1 cellular context compared by ENCODE assay signal in genomic region chr1:11012260-11013159, GRCh38.
TF ChIP-seq lines count a peak whose summit lies in the region.

Gene TARDBP (plus strand): TSS chr1:11012654. CDS start chr1:11013728, 1,074 bp downstream.

TF ChIP-seq in K562, 482 proteins besides CTCF, POLR2A, EP300 and RAD21 (continued from another document and continues in another):
- TF ChIP-seq THAP12 (CRISPR knock-in tag; IDR thresholded peaks at IDR 0.05): peak; percentile 64
- TF ChIP-seq SMC3 (conservative IDR thresholded peaks at IDR 0.05; ENCODE audit: insufficient read depth, low read depth, low read length): 0 out of 2 replicates have a peak, but pooled peaks have one; percentile 10
- peak; percentile 95 for TF ChIP-seq NR1H2 (CRISPR knock-in tag; IDR thresholded peaks at IDR 0.05)
- no peak for TF ChIP-seq ZNF644 (tag; IDR thresholded peaks at IDR 0.05; ENCODE audit: low read depth)
- TF ChIP-seq PURB (CRISPR knock-in tag; IDR thresholded peaks at IDR 0.05; ENCODE audit: low read depth): no peak
- no peak for TF ChIP-seq HIVEP1 (CRISPR knock-in tag; IDR thresholded peaks at IDR 0.05)
- TF ChIP-seq NRF1 (conservative IDR thresholded peaks at IDR 0.05 in 1 of 2, IDR thresholded peaks at IDR 0.05 in 1 of 2): peak; percentile 68 to 76
- peak; percentile 89 for TF ChIP-seq ZNF830 (CRISPR knock-in tag; IDR thresholded peaks at IDR 0.05)
- peak in 1 of 2 experiments; percentile 100; a peak in 2 of 4 replicates for TF ChIP-seq FOXK2 (conservative IDR thresholded peaks at IDR 0.05 in 1 of 2, IDR thresholded peaks at IDR 0.05 in 1 of 2; ENCODE audit: low read depth in 2 of 2)
- TF ChIP-seq KLF10 (CRISPR knock-in tag; IDR thresholded peaks at IDR 0.05): no peak
- TF ChIP-seq KLF6 (CRISPR knock-in tag; IDR thresholded peaks at IDR 0.05; ENCODE audit: borderline replicate concordance): no peak
- no peak; the same call in 1 of the 2 replicates for TF ChIP-seq ZFPM2 (CRISPR knock-in tag; IDR thresholded peaks at IDR 0.05)
- peak; percentile 71 for TF ChIP-seq ZNF143 (CRISPR knock-in tag; IDR thresholded peaks at IDR 0.05)
- 0 out of 2 replicates have a peak, but pooled peaks have one; percentile 32 for TF ChIP-seq ARID3B (CRISPR knock-in tag; IDR thresholded peaks at IDR 0.05; ENCODE audit: borderline replicate concordance)
- no peak for TF ChIP-seq XRCC3 (IDR thresholded peaks at IDR 0.05)
- no peak for TF ChIP-seq ZFP91 (CRISPR knock-in tag; IDR thresholded peaks at IDR 0.05)
- no peak for TF ChIP-seq ZNF584 (CRISPR knock-in tag; IDR thresholded peaks at IDR 0.05; ENCODE audit: low read depth)
- peak; percentile 84 for TF ChIP-seq CREM (IDR thresholded peaks at IDR 0.05; ENCODE audit: low read depth)
- TF ChIP-seq E2F5 (CRISPR knock-in tag; IDR thresholded peaks at IDR 0.05): peak; percentile 86
- no peak for TF ChIP-seq ZNF23 (CRISPR knock-in tag; IDR thresholded peaks at IDR 0.05)
- no peak for TF ChIP-seq HOXB6 (CRISPR knock-in tag; IDR thresholded peaks at IDR 0.05; ENCODE audit: borderline replicate concordance)
- TF ChIP-seq NR3C1 (CRISPR knock-in tag; IDR thresholded peaks at IDR 0.05): peak; percentile 94; the same call in 1 of the 2 replicates
- TF ChIP-seq RNF2 (IDR thresholded peaks at IDR 0.05): peak; percentile 90
- no peak for TF ChIP-seq SRSF7 (optimal IDR thresholded peaks at IDR 0.05; ENCODE audit: low read depth, low read length)
- 0 out of 2 replicates have a peak, but pooled peaks have one; percentile 60 for TF ChIP-seq STAT6 (CRISPR knock-in tag; IDR thresholded peaks at IDR 0.05)
- TF ChIP-seq BCOR (IDR thresholded peaks at IDR 0.05): no peak
- TF ChIP-seq ZNF696 (CRISPR knock-in tag; conservative IDR thresholded peaks at IDR 0.05): no peak
- TF ChIP-seq CHD1 (IDR thresholded peaks at IDR 0.05; ENCODE audit: low read length): peak; percentile 95
- no peak; the same call in none of the 2 replicates for TF ChIP-seq RB1 (IDR thresholded peaks at IDR 0.05; ENCODE audit: low read depth)
- 0 out of 2 replicates have a peak, but pooled peaks have one; percentile 27 for TF ChIP-seq CBFA2T3 (IDR thresholded peaks at IDR 0.05)
- no peak for TF ChIP-seq NFYB (IDR thresholded peaks at IDR 0.05; ENCODE audit: extremely low read depth, insufficient read length)
- peak; percentile 79; the same call in 1 of the 2 replicates for TF ChIP-seq ZNF224 (CRISPR knock-in tag; IDR thresholded peaks at IDR 0.05)
- TF ChIP-seq NR2C1 (IDR thresholded peaks at IDR 0.05): peak; percentile 36; the same call in 1 of the 2 replicates
- peak; percentile 53; the same call in 1 of the 2 replicates for TF ChIP-seq NR2C1 (tag; IDR thresholded peaks at IDR 0.05)
- TF ChIP-seq ZNF263 (CRISPR knock-in tag; IDR thresholded peaks at IDR 0.05; ENCODE audit: borderline replicate concordance): peak; percentile 85
- TF ChIP-seq ZNF3 (CRISPR knock-in tag; IDR thresholded peaks at IDR 0.05): no peak
- peak; percentile 79 for TF ChIP-seq MAX (CRISPR knock-in tag; IDR thresholded peaks at IDR 0.05)
- TF ChIP-seq NR4A1 (CRISPR knock-in tag; IDR thresholded peaks at IDR 0.05): no peak
- TF ChIP-seq NR4A1 (tag; IDR thresholded peaks at IDR 0.05): no peak; the same call in 1 of the 2 replicates
- TF ChIP-seq ZMIZ1 (IDR thresholded peaks at IDR 0.05; ENCODE audit: low read depth in 2 of 2, low read length in 2 of 2): 0 out of 4 replicates have a peak, but pooled peaks of 1 of the 2 experiments have one; percentile 45
- TF ChIP-seq ZNF561 (CRISPR knock-in tag; conservative IDR thresholded peaks at IDR 0.05): no peak
- no peak for TF ChIP-seq GABPB2 (CRISPR knock-in tag; conservative IDR thresholded peaks at IDR 0.05)
- peak; percentile 93 for TF ChIP-seq FOXK1 (CRISPR knock-in tag; IDR thresholded peaks at IDR 0.05; ENCODE audit: borderline replicate concordance)
- no peak; the same call in 1 of the 2 replicates for TF ChIP-seq CEBPG (CRISPR knock-in tag; IDR thresholded peaks at IDR 0.05)
- TF ChIP-seq CEBPG (tag; conservative IDR thresholded peaks at IDR 0.05 in 1 of 2, IDR thresholded peaks at IDR 0.05 in 1 of 2): no peak
- TF ChIP-seq ZNF134 (CRISPR knock-in tag; conservative IDR thresholded peaks at IDR 0.05): no peak
- peak; percentile 48 for TF ChIP-seq HMGN3 (IDR thresholded peaks at IDR 0.05; ENCODE audit: borderline replicate concordance, extremely low read depth, insufficient read length, low read depth, low read length)
- peak; percentile 93 for TF ChIP-seq SREBF1 (IDR thresholded peaks at IDR 0.05; ENCODE audit: borderline replicate concordance, low read depth, low read length)
- no peak for TF ChIP-seq DEAF1 (CRISPR knock-in tag; IDR thresholded peaks at IDR 0.05)
- no peak for TF ChIP-seq THAP7 (CRISPR knock-in tag; IDR thresholded peaks at IDR 0.05)
- TF ChIP-seq ETV1 (tag; conservative IDR thresholded peaks at IDR 0.05; ENCODE audit: low read depth): no peak
- no peak for TF ChIP-seq POLR3A (IDR thresholded peaks at IDR 0.05; ENCODE audit: borderline replicate concordance, extremely low read depth, insufficient read depth, insufficient read length)
- no peak for TF ChIP-seq STAT5A (IDR thresholded peaks at IDR 0.05; ENCODE audit: borderline replicate concordance, low read length)
- no peak for TF ChIP-seq GTF2B (IDR thresholded peaks at IDR 0.05; ENCODE audit: extremely low read depth, insufficient read length)
- TF ChIP-seq HDAC1 (IDR thresholded peaks at IDR 0.05): peak in 1 of 2 experiments; percentile 91; a peak in 2 of 4 replicates
